In genomic region chr22:23787600-23787896, GRCh38 we compare ENCODE assay signal across 8 cellular contexts. TPM values are rescaled to one million over a fixed set of nuclear protein-coding genes. Genes with fewer than 3 reads are reported as not detected.
DNase-seq lines count a peak whose midpoint lies in the region; TF ChIP-seq lines count a peak whose summit lies in the region.

No MANE protein-coding gene starts in this region.

- no peaks in the 10 kb centered on the region for H3K36me3 ChIP-seq in testis (ENCODE audit: low read depth, missing control alignments)

- H3K27ac Mint-ChIP-seq in activated naive CD4-positive, alpha-beta T cell treated with anti-CD3 and anti-CD28 coated beads, Interleukin-2, amount 10 ng/mL, durations not matched to agents 7 days and 5 days: peak overlapping the region; percentile 96

- TF ChIP-seq CTCF in WI38 (IDR thresholded peaks at IDR 0.05; ENCODE audit: low read depth, low read length): no peak
- TF ChIP-seq CTCF in testis (IDR thresholded peaks at IDR 0.05): no peak

- H3K4me1 ChIP-seq in testis: peaks cover 50% of the 10 kb centered on the region

- H3K36me3 Mint-ChIP-seq in activated naive CD4-positive, alpha-beta T cell treated with anti-CD3 and anti-CD28 coated beads, Interleukin-2, amount 10 ng/mL, durations not matched to agents 7 days and 5 days: peaks cover 13% of the 10 kb centered on the region

- H3K27me3 Mint-ChIP-seq in activated naive CD4-positive, alpha-beta T cell treated with anti-CD3 and anti-CD28 coated beads, Interleukin-2, amount 10 ng/mL, durations not matched to agents 7 days and 5 days: no peaks in the 10 kb centered on the region

- peak overlapping the region; percentile 77 for H3K4me3 ChIP-seq in WI38 (ENCODE audit: low read depth, low read length)
- H3K4me3 ChIP-seq in iPS-18c (ENCODE audit: insufficient read depth, low read depth, low read length): peak overlapping the region; percentile 98
- peak overlapping the region; percentile 97 for H3K4me3 ChIP-seq in testis

- H3K27ac ChIP-seq in testis: peak overlapping the region; percentile 99 to 100

- H3K4me3 Mint-ChIP-seq in activated naive CD4-positive, alpha-beta T cell treated with anti-CD3 and anti-CD28 coated beads, Interleukin-2, amount 10 ng/mL, durations not matched to agents 7 days and 5 days: peak overlapping the region; percentile 89

- H3K9me3 ChIP-seq in iPS-18c (ENCODE audit: control insufficient read depth, insufficient read depth, low read length): no peaks in the 10 kb centered on the region
- no peaks in the 10 kb centered on the region for H3K9me3 ChIP-seq in testis

- H3K4me1 Mint-ChIP-seq in activated naive CD4-positive, alpha-beta T cell treated with anti-CD3 and anti-CD28 coated beads, Interleukin-2, amount 10 ng/mL, durations not matched to agents 7 days and 5 days: peaks cover 50% of the 10 kb centered on the region

- DNase-seq in activated naive CD4-positive, alpha-beta T cell treated with anti-CD3 and anti-CD28 coated beads, Interleukin-2, amount 10 ng/mL, durations not matched to agents 7 days and 5 days: no peak
- no peak for DNase-seq in activated naive CD4-positive, alpha-beta T cell treated with Interleukin-2 at 50 U/mL for 16 hours
- DNase-seq in testis (no peak), C1 segment of cervical spinal cord (lab: John Stamatoyannopoulos, UW) (no peak), SKM-1 (lab: John Stamatoyannopoulos, UW; ENCODE audit: unreplicated experiment) (no peak)
- DNase-seq in activated CD4-positive, CD25-positive, alpha-beta regulatory T cell treated with anti-CD3 and anti-CD28 coated beads, Interleukin-2, amount 50 U/mL, for 72 hours: no peak

- CTCF ChIA-PET in activated naive CD4-positive, alpha-beta T cell treated with anti-CD3 and anti-CD28 coated beads, Interleukin-2, amount 10 ng/mL, durations not matched to agents 7 days and 5 days (lab: Charles Lee): interaction anchor here (0.6 to 1.5 kb wide), 2 partner anchors 19 to 51 kb away, joined by 3 read pairs; partner anchors contain the start of gene DERL3

- 0 to 2% methylated on average over 5 of the region's 5 CpGs for WGBS in testis, 2 donors

- H3K27me3 ChIP-seq in testis: no peaks in the 10 kb centered on the region

- no peaks in the 10 kb centered on the region for H3K9me3 Mint-ChIP-seq in activated naive CD4-positive, alpha-beta T cell treated with anti-CD3 and anti-CD28 coated beads, Interleukin-2, amount 10 ng/mL, durations not matched to agents 7 days and 5 days

- intact Hi-C loops in testis (cut with DNase I; ENCODE audit: low total_unique reads): no loop called here

- TF ChIP-seq POLR2A in testis (IDR thresholded peaks at IDR 0.05): no peak

RNA-seq across cellular contexts. Expression of gene SMARCB1, which starts 0.8 kb away (rescaled TPM):
- total RNA-seq in testis: 100 to 1,000 TPM; 158 to 165 TPM
- polyA plus RNA-seq in testis (ENCODE audit: insufficient read depth, low read depth, low replicate concordance): 160 TPM

RNA-seq across cellular contexts. Expression of gene MMP11, which starts 14.9 kb away (rescaled TPM):
- 10 to 100 TPM; 32.4 to 36.1 TPM for total RNA-seq in testis
- 13.6 TPM for polyA plus RNA-seq in testis (ENCODE audit: insufficient read depth, low read depth, low replicate concordance)

RNA-seq across cellular contexts. Expression of gene CHCHD10, which starts 19.8 kb away (rescaled TPM):
- 10 to 100 TPM; 24.0 to 30.2 TPM for total RNA-seq in testis
- polyA plus RNA-seq in testis (ENCODE audit: insufficient read depth, low read depth, low replicate concordance): 74.8 TPM

RNA-seq across cellular contexts. Expression of gene C22orf15, which starts 24.8 kb away (rescaled TPM):
- total RNA-seq in testis: 1 to 10 TPM in 1 of 2 donors, under 1 TPM in 1; 0.68 to 2.4 TPM
- 8.8 TPM for polyA plus RNA-seq in testis (ENCODE audit: insufficient read depth, low read depth, low replicate concordance)

RNA-seq across cellular contexts. Expression of gene VPREB3, which starts 33.3 kb away (rescaled TPM):
- under 1 TPM in 1 of 2 donors, not detected in 1; 0.68 TPM for total RNA-seq in testis
- 1.2 TPM for polyA plus RNA-seq in testis (ENCODE audit: insufficient read depth, low read depth, low replicate concordance)
